Comparison of ENCODE assay signal across 8 cellular contexts in genomic region chr2:150487537-150488429, GRCh38. TPM values are rescaled to one million over a fixed set of nuclear protein-coding genes. Genes with fewer than 3 reads are reported as not detected.
DNase-seq lines count a peak whose midpoint lies in the region; ATAC-seq and TF ChIP-seq lines count a peak whose summit lies in the region.

Gene RND3, minus strand, starts transcription at chr2:150487667. Its CDS starts 250 bp downstream, at chr2:150487417.

- peak; percentile 63 to 90 (median 86) for TF ChIP-seq CTCF in thyroid gland (IDR thresholded peaks at IDR 0.05)

- no peaks in the 10 kb centered on the region for H3K9me3 ChIP-seq in CD4-positive, CD25-positive, alpha-beta regulatory T cell (ENCODE audit: control insufficient read depth in 2 of 2, low read length in 2 of 2)
- no peaks in the 10 kb centered on the region for H3K9me3 ChIP-seq in thyroid gland

- ATAC-seq in CD4-positive, CD25-positive, alpha-beta regulatory T cell (ENCODE audit: low read depth in 2 of 2) = no peak
- ATAC-seq in GM19043 (IDR thresholded peaks at IDR 0.05; ENCODE audit: low read depth, unreplicated experiment) (peak; percentile 78), HG03196 (IDR thresholded peaks at IDR 0.05; ENCODE audit: unreplicated experiment) (peak; percentile 65)
- ATAC-seq in activated CD8-positive, alpha-beta T cell treated with anti-CD3 and anti-CD28 coated beads, Interleukin-2, amount 10 ng/mL, durations not matched to agents 7 days and 5 days = peak; percentile 70
- ATAC-seq in naive thymus-derived CD8-positive, alpha-beta T cell = no peak

- peaks cover 0 to 6% (median 5%) of the 10 kb centered on the region in 4 donors for H3K4me1 Mint-ChIP-seq in CD4-positive, CD25-positive, alpha-beta regulatory T cell
- H3K4me1 Mint-ChIP-seq in activated CD8-positive, alpha-beta T cell treated with anti-CD3 and anti-CD28 coated beads, Interleukin-2, amount 10 ng/mL, durations not matched to agents 7 days and 5 days (ENCODE audit: low read depth) = peaks cover 15% of the 10 kb centered on the region
- peaks cover 6 to 22% (median 11%) of the 10 kb centered on the region in 4 donors for H3K4me1 Mint-ChIP-seq in naive thymus-derived CD8-positive, alpha-beta T cell

- POLR2A ChIA-PET in activated CD8-positive, alpha-beta T cell treated with anti-CD3 and anti-CD28 coated beads, Interleukin-2, amount 10 ng/mL, durations not matched to agents 7 days and 5 days (lab: Charles Lee) = no interaction called here
- POLR2A ChIA-PET in naive thymus-derived CD8-positive, alpha-beta T cell (lab: Charles Lee) = no interaction called here

- no peak within 1 kb of the TSS for H3K27ac ChIP-seq in CD4-positive, CD25-positive, alpha-beta regulatory T cell (ENCODE audit: insufficient read depth, low read length, poor library complexity, severe bottlenecking)
- peak within 1 kb of the TSS; percentile 43 to 84 (median 81) for H3K27ac ChIP-seq in thyroid gland

- H3K4me1 ChIP-seq in CD4-positive, CD25-positive, alpha-beta regulatory T cell (ENCODE audit: control insufficient read depth, insufficient read depth, low read length, poor library complexity, severe bottlenecking) = no peaks in the 10 kb centered on the region
- H3K4me1 ChIP-seq in thyroid gland = peaks cover 0 to 7% of the 10 kb centered on the region in 2 donors

- no peaks in the 10 kb centered on the region for H3K36me3 ChIP-seq in CD4-positive, CD25-positive, alpha-beta regulatory T cell (ENCODE audit: control insufficient read depth, insufficient read depth, low read length)
- no peaks in the 10 kb centered on the region for H3K36me3 ChIP-seq in thyroid gland

- peaks cover 0 to 4% (median 0%) of the 10 kb centered on the region in 7 donors for H3K9me3 Mint-ChIP-seq in CD4-positive, CD25-positive, alpha-beta regulatory T cell
- H3K9me3 Mint-ChIP-seq in activated CD8-positive, alpha-beta T cell treated with anti-CD3 and anti-CD28 coated beads, Interleukin-2, amount 10 ng/mL, durations not matched to agents 7 days and 5 days (ENCODE audit: insufficient read depth) = no peaks in the 10 kb centered on the region
- no peaks in the 10 kb centered on the region for H3K9me3 Mint-ChIP-seq in naive thymus-derived CD8-positive, alpha-beta T cell

- peaks cover 9% of the 10 kb centered on the region for H3K27me3 ChIP-seq in CD4-positive, CD25-positive, alpha-beta regulatory T cell (ENCODE audit: control insufficient read depth, insufficient read depth, low read length)
- H3K27me3 ChIP-seq in thyroid gland = no peaks in the 10 kb centered on the region

- H3K27me3 Mint-ChIP-seq in CD4-positive, CD25-positive, alpha-beta regulatory T cell = peaks cover 51% of the 10 kb centered on the region
- peaks cover 44% of the 10 kb centered on the region for H3K27me3 Mint-ChIP-seq in activated CD8-positive, alpha-beta T cell treated with anti-CD3 and anti-CD28 coated beads, Interleukin-2, amount 10 ng/mL, durations not matched to agents 7 days and 5 days (ENCODE audit: low read depth)
- H3K27me3 Mint-ChIP-seq in naive thymus-derived CD8-positive, alpha-beta T cell = peaks cover 29 to 61% (median 42%) of the 10 kb centered on the region in 5 donors

- no peak within 1 kb of the TSS for H3K27ac Mint-ChIP-seq in CD4-positive, CD25-positive, alpha-beta regulatory T cell
- no peak within 1 kb of the TSS for H3K27ac Mint-ChIP-seq in activated CD8-positive, alpha-beta T cell treated with anti-CD3 and anti-CD28 coated beads, Interleukin-2, amount 10 ng/mL, durations not matched to agents 7 days and 5 days
- no peak within 1 kb of the TSS for H3K27ac Mint-ChIP-seq in naive thymus-derived CD8-positive, alpha-beta T cell

- peak within 1 kb of the TSS in 2 of 4 donors; percentile 38 to 79 for H3K4me3 Mint-ChIP-seq in CD4-positive, CD25-positive, alpha-beta regulatory T cell
- peak within 1 kb of the TSS; percentile 16 for H3K4me3 Mint-ChIP-seq in activated CD8-positive, alpha-beta T cell treated with anti-CD3 and anti-CD28 coated beads, Interleukin-2, amount 10 ng/mL, durations not matched to agents 7 days and 5 days
- peak within 1 kb of the TSS in 8 of 10 donors; percentile 32 to 70 (median 53) for H3K4me3 Mint-ChIP-seq in naive thymus-derived CD8-positive, alpha-beta T cell

- CTCF ChIA-PET in activated CD8-positive, alpha-beta T cell treated with anti-CD3 and anti-CD28 coated beads, Interleukin-2, amount 10 ng/mL, durations not matched to agents 7 days and 5 days (lab: Charles Lee) = interaction anchor here (0.9 to 1.0 kb wide), 2 partner anchors 19 to 61 kb away, joined by 3 to 4 read pairs; no protein-coding TSS in a partner anchor

- TF ChIP-seq POLR2A in thyroid gland (IDR thresholded peaks at IDR 0.05) = peak; percentile 44 to 96

- peak in 2 of 3 donors; percentile 7 to 64 for DNase-seq in CD4-positive, CD25-positive, alpha-beta regulatory T cell
- peak; percentile 83 for DNase-seq in NCI-H2196 treated with DMSO at 0.1 percent for 48 hours (lab: John Stamatoyannopoulos, UW; ENCODE audit: unreplicated experiment)
- peak; percentile 54 for DNase-seq in activated CD8-positive, alpha-beta T cell treated with anti-CD3 and anti-CD28 coated beads, Interleukin-2, amount 10 ng/mL, durations not matched to agents 7 days and 5 days
- DNase-seq in fibroblast of peridontal ligament (ENCODE audit: extremely low read depth) = peak; percentile 100
- peak in 1 of 10 donors; percentile 4 for DNase-seq in naive thymus-derived CD8-positive, alpha-beta T cell
- peak; percentile 95 to 98 for DNase-seq in thyroid gland

- 12% methylated on average over 24 of the region's 24 CpGs for WGBS in thyroid gland, 2 donors

- intact Hi-C loops in thyroid gland (cut with DNase I) = no loop called here

- no peaks in the 10 kb centered on the region for H3K36me3 Mint-ChIP-seq in CD4-positive, CD25-positive, alpha-beta regulatory T cell
- no peaks in the 10 kb centered on the region for H3K36me3 Mint-ChIP-seq in activated CD8-positive, alpha-beta T cell treated with anti-CD3 and anti-CD28 coated beads, Interleukin-2, amount 10 ng/mL, durations not matched to agents 7 days and 5 days (ENCODE audit: low read depth)
- H3K36me3 Mint-ChIP-seq in naive thymus-derived CD8-positive, alpha-beta T cell = peaks cover 0 to 4% (median 0%) of the 10 kb centered on the region in 3 donors

- no peak within 1 kb of the TSS for H3K4me3 ChIP-seq in CD4-positive, CD25-positive, alpha-beta regulatory T cell (ENCODE audit: low read depth, low read length)
- H3K4me3 ChIP-seq in thyroid gland (replicated peaks in 1 of 3) = peak within 1 kb of the TSS; percentile 34 to 71 (median 58)

RNA-seq across cellular contexts. Expression of gene RND3, which starts in this region (rescaled TPM):
- total RNA-seq in CD4-positive, CD25-positive, alpha-beta regulatory T cell = not detected
- polyA plus RNA-seq in CD4-positive, CD25-positive, alpha-beta regulatory T cell = not detected
- not detected for total RNA-seq in activated CD8-positive, alpha-beta T cell treated with anti-CD3 and anti-CD28 coated beads, Interleukin-2, amount 10 ng/mL, durations not matched to agents 7 days and 5 days
- not detected for total RNA-seq in naive thymus-derived CD8-positive, alpha-beta T cell
- not detected for polyA plus RNA-seq in naive thymus-derived CD8-positive, alpha-beta T cell
- 10 to 100 TPM in 2 of 4 donors, 1 to 10 TPM in 2; 7.6 to 16.4 (median 11.4) TPM for total RNA-seq in thyroid gland

Comparison
In these comparisons a context has a peak if more than half of its experiments do, and no peak if none do; other contexts are left out.
1. Peak in DNase-seq in CD4-positive, CD25-positive, alpha-beta regulatory T cell; RNA of the gene not detected or under 1 TPM.
2. Peak in DNase-seq and ATAC-seq in activated CD8-positive, alpha-beta T cell treated with anti-CD3 and anti-CD28 coated beads, Interleukin-2, amount 10 ng/mL, durations not matched to agents 7 days and 5 days; RNA of the gene not detected or under 1 TPM.
3. ATAC-seq: peak in GM19043 (single experiment) and HG03196 (single experiment); none in CD4-positive, CD25-positive, alpha-beta regulatory T cell (0 of 2) and naive thymus-derived CD8-positive, alpha-beta T cell (0 of 2).